ENCODE assay signal across 20 cellular contexts in the genomic region with DNA sequence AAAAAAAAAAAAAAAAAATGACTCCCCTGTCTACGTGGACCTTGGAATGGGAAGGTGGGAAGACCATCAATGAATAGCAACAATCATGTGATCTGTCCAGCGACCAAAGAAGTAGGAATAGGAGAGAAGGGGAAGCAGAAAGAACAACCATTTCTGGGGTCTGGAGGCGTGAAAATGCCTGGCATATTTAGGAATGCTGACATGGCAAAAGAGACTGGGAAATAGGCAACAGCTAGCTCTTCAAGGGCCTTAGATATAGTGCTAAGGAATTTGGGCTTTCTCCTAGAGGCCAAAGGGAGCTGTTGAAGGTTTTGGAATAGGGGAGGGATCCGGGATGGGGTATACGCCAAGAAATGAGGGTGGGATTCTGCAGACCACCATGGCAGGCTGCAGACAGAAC. TPM values are rescaled to one million over a fixed set of nuclear protein-coding genes. Genes with fewer than 3 reads are reported as not detected.
A peak's percentile ranks its signal among the peaks of the same experiment; 100 is the strongest.
DNase-seq lines count a peak whose midpoint lies in the region; ATAC-seq and TF ChIP-seq lines count a peak whose summit lies in the region.
"Had no signal": no experiment of that assay in that cellular context is flagged by ENCODE, and none has a peak within 500 bp of the region (broad histone marks: within the 10 kb centered on the region; RNA-seq: fewer than 3 reads in every experiment).

No MANE protein-coding gene starts in this region.

- ATAC-seq in stimulated activated effector memory CD8-positive, alpha-beta T cell treated with anti-CD3 and anti-CD28 coated beads, Interleukin-12 subunit alpha, Interleukin-12 subunit beta, amount 100 ng/mL, for 72 hours = no peak

- H3K4me3 ChIP-seq in BLaER1 (no peak overlapping the region), H7 (ENCODE audit: insufficient read depth, low read depth, low read length) (no peak overlapping the region)
- H3K4me3 ChIP-seq: HAP-1 had no signal

- peak; percentile 5 for DNase-seq in H7
- no peak for DNase-seq in endothelial cell (ENCODE audit: low spot score)
- DNase-seq in stimulated activated effector memory CD8-positive, alpha-beta T cell treated with anti-CD3 and anti-CD28 coated beads, Interleukin-12 subunit alpha, Interleukin-12 subunit beta, amount 100 ng/mL, for 72 hours (ENCODE audit: low spot score in 2 of 2) = no peak
- DNase-seq in activated CD4-positive, CD25-positive, alpha-beta regulatory T cell (lab: John Stamatoyannopoulos, UW) = no peak
- no peak for DNase-seq in effector CD4-positive, alpha-beta T cell
- DNase-seq in activated naive CD8-positive, alpha-beta T cell treated with anti-CD3 and anti-CD28 coated beads for 36 hours = no peak
- DNase-seq: ACHN; BE2C; CD4-positive, alpha-beta memory T cell; DMS153; DMS79; GDM1; GOT3; KBM-7 had no signal

- no peak for TF ChIP-seq CTCF in endothelial cell (IDR thresholded peaks at IDR 0.05; ENCODE audit: unreplicated experiment)

- H3K36me3 ChIP-seq in BLaER1 (peaks cover 5% of the 10 kb centered on the region; the same call in 1 of the 2 replicates), H7 (replicated peaks; ENCODE audit: control insufficient read depth, insufficient read depth, low read length) (no peaks in the 10 kb centered on the region)
- H3K36me3 ChIP-seq: BE2C, HAP-1 had no signal

- H3K27me3 Mint-ChIP-seq in endothelial cell (ENCODE audit: unreplicated experiment) = peaks cover 5% of the 10 kb centered on the region
- no peaks in the 10 kb centered on the region for H3K27me3 Mint-ChIP-seq in activated naive CD8-positive, alpha-beta T cell treated with anti-CD3 and anti-CD28 coated beads for 36 hours
- H3K27me3 Mint-ChIP-seq: CD4-positive, alpha-beta memory T cell had no signal

- H3K27ac ChIP-seq in BLaER1 = no peak overlapping the region

- H3K27me3 ChIP-seq in BLaER1 (no peaks in the 10 kb centered on the region), H7 (ENCODE audit: control insufficient read depth, insufficient read depth, low read length) (no peaks in the 10 kb centered on the region)
- H3K27me3 ChIP-seq: BE2C had no signal

- no peaks in the 10 kb centered on the region for H3K9me3 Mint-ChIP-seq in endothelial cell (ENCODE audit: unreplicated experiment)
- H3K9me3 Mint-ChIP-seq in stimulated activated effector memory CD8-positive, alpha-beta T cell treated with anti-CD3 and anti-CD28 coated beads, Interleukin-12 subunit alpha, Interleukin-12 subunit beta, amount 100 ng/mL, for 72 hours = no peaks in the 10 kb centered on the region
- no peaks in the 10 kb centered on the region for H3K9me3 Mint-ChIP-seq in activated naive CD8-positive, alpha-beta T cell treated with anti-CD3 and anti-CD28 coated beads for 36 hours
- H3K9me3 Mint-ChIP-seq: CD14-positive monocyte had no signal

- no peaks in the 10 kb centered on the region for H4K20me1 ChIP-seq in BLaER1

- no peak overlapping the region for H3K27ac Mint-ChIP-seq in endothelial cell (ENCODE audit: unreplicated experiment)
- H3K27ac Mint-ChIP-seq in stimulated activated effector memory CD8-positive, alpha-beta T cell treated with anti-CD3 and anti-CD28 coated beads, Interleukin-12 subunit alpha, Interleukin-12 subunit beta, amount 100 ng/mL, for 72 hours = peak overlapping the region; percentile 18
- no peak overlapping the region for H3K27ac Mint-ChIP-seq in activated naive CD8-positive, alpha-beta T cell treated with anti-CD3 and anti-CD28 coated beads for 36 hours
- H3K27ac Mint-ChIP-seq: CD14-positive monocyte; CD4-positive, alpha-beta memory T cell had no signal

- no peak overlapping the region for H3K9ac ChIP-seq in BLaER1

- H3K4me1 ChIP-seq in BLaER1 = peaks cover 51% of the 10 kb centered on the region
- H3K4me1 ChIP-seq: BE2C had no signal

- H3K36me3 Mint-ChIP-seq in endothelial cell (ENCODE audit: low read depth, unreplicated experiment) = peaks cover 6% of the 10 kb centered on the region
- H3K36me3 Mint-ChIP-seq in stimulated activated effector memory CD8-positive, alpha-beta T cell treated with anti-CD3 and anti-CD28 coated beads, Interleukin-12 subunit alpha, Interleukin-12 subunit beta, amount 100 ng/mL, for 72 hours = no peaks in the 10 kb centered on the region
- H3K36me3 Mint-ChIP-seq in activated naive CD8-positive, alpha-beta T cell treated with anti-CD3 and anti-CD28 coated beads for 36 hours = peaks cover 1% of the 10 kb centered on the region

- H3K4me1 Mint-ChIP-seq in endothelial cell (ENCODE audit: unreplicated experiment) = peaks cover 18% of the 10 kb centered on the region
- peaks cover 18% of the 10 kb centered on the region for H3K4me1 Mint-ChIP-seq in stimulated activated effector memory CD8-positive, alpha-beta T cell treated with anti-CD3 and anti-CD28 coated beads, Interleukin-12 subunit alpha, Interleukin-12 subunit beta, amount 100 ng/mL, for 72 hours
- peaks cover 11% of the 10 kb centered on the region for H3K4me1 Mint-ChIP-seq in activated naive CD8-positive, alpha-beta T cell treated with anti-CD3 and anti-CD28 coated beads for 36 hours

- H3K9me3 ChIP-seq in BLaER1 = no peaks in the 10 kb centered on the region
- H3K9me3 ChIP-seq: BE2C, HAP-1 had no signal

- H3K4me3 Mint-ChIP-seq in endothelial cell (ENCODE audit: unreplicated experiment) = peak overlapping the region; percentile 66
- no peak overlapping the region for H3K4me3 Mint-ChIP-seq in stimulated activated effector memory CD8-positive, alpha-beta T cell treated with anti-CD3 and anti-CD28 coated beads, Interleukin-12 subunit alpha, Interleukin-12 subunit beta, amount 100 ng/mL, for 72 hours
- no peak overlapping the region for H3K4me3 Mint-ChIP-seq in activated naive CD8-positive, alpha-beta T cell treated with anti-CD3 and anti-CD28 coated beads for 36 hours
- H3K4me3 Mint-ChIP-seq: CD14-positive monocyte; CD4-positive, alpha-beta memory T cell had no signal

- H3K4me2 ChIP-seq in BLaER1 = peak overlapping the region; percentile 63

RNA-seq across cellular contexts. Expression of a gene that starts 5.9 kb away (rescaled TPM):
- 0.11 and 0.24 TPM in 2 replicates for total RNA-seq in H7 (2014; rRNA removed; shearing (Covaris generic))
- total RNA-seq in endothelial cell (ENCODE audit: unreplicated experiment) = 0.21 TPM
- total RNA-seq in activated naive CD8-positive, alpha-beta T cell treated with anti-CD3 and anti-CD28 coated beads for 36 hours = under 1 TPM; 0.24 to 0.27 TPM
- total RNA-seq: A172 had no signal

RNA-seq across cellular contexts. Expression of a gene that starts 10.5 kb away (rescaled TPM):
- total RNA-seq in H7 (2014; rRNA removed; shearing (Covaris generic)) = 0.03 TPM in 1 of 2 replicates, not detected in the other
- total RNA-seq in endothelial cell (ENCODE audit: unreplicated experiment) = 0.36 TPM
- total RNA-seq in activated naive CD8-positive, alpha-beta T cell treated with anti-CD3 and anti-CD28 coated beads for 36 hours = not detected
- total RNA-seq: A172; CD4-positive, alpha-beta memory T cell; Daoy; HT-29 had no signal
